ENCODE assay signal across 13 cellular contexts in the genomic region with DNA sequence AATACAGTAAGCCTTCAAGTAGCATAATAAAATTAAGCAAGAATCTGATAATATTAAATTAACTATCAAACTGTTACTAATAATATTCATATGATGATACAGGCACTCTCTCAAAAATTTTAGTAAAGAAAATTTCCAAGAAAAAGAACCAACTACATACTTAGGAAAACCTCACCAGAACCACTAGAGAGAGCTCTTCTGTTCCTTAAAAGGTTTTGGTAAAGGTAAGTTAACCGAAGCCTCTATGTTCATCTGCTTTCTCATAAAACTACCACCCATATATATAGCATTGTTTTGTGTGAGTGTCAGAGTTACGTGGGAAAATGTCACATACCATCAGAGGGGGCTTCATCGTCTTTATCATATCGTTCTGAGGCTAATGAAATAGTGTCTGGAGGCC. TPM values are rescaled to one million over a fixed set of nuclear protein-coding genes. Genes with fewer than 3 reads are reported as not detected.
DNase-seq lines count a peak whose midpoint lies in the region; FAIRE-seq and TF ChIP-seq lines count a peak whose summit lies in the region.
"Had no signal": no experiment of that assay in that cellular context is flagged by ENCODE, and none has a peak within 500 bp of the region (broad histone marks: within the 10 kb centered on the region; RNA-seq: fewer than 3 reads in every experiment).

No MANE protein-coding gene starts in this region.

- H3K27me3 ChIP-seq in mesenchymal stem cell (ENCODE audit: control insufficient read depth in 1 of 2, insufficient read depth in 1 of 2, low read length in 2 of 2) (no peaks in the 10 kb centered on the region), left ventricle myocardium inferior (ENCODE audit: low read depth) (peaks cover 32% of the 10 kb centered on the region)

- FAIRE-seq in GM19239 (lab: Jason Lieb, UNC): peak; percentile 78
- FAIRE-seq: keratinocyte had no signal

- intact Hi-C loops in left ventricle myocardium inferior (cut with micrococcal nuclease): no loop called here

- no peak overlapping the region for H3K4ac ChIP-seq in mesenchymal stem cell (ENCODE audit: low read depth in 1 of 2, low read length in 2 of 2)

- TF ChIP-seq CTCF in astrocyte of the spinal cord (IDR thresholded peaks at IDR 0.05; ENCODE audit: low read depth, low read length) (peak; percentile 32), left ventricle myocardium inferior (IDR thresholded peaks at IDR 0.05; ENCODE audit: borderline replicate concordance) (no peak)

- DNase-seq in GM19239 (ENCODE audit: insufficient read length, low spot score) (no peak), M059J (ENCODE audit: low read depth) (peak; percentile 28), astrocyte of the spinal cord (ENCODE audit: low read depth, low spot score) (peak; percentile 46), mesenchymal stem cell (no peak), NCI-H1105 (lab: John Stamatoyannopoulos, UW) (no peak), left ventricle myocardium inferior (no peak), NCI-H2196 treated with DMSO at 0.1 percent for 48 hours (lab: John Stamatoyannopoulos, UW; ENCODE audit: unreplicated experiment) (no peak)
- DNase-seq in stimulated activated CD4-positive, alpha-beta T cell treated with anti-CD3 and anti-CD28 coated beads, Interleukin-4, amount 100 ng/mL, for 4 hours: no peak
- DNase-seq: activated naive CD8-positive, alpha-beta T cell treated with anti-CD3 and anti-CD28 coated beads, Interleukin-2, amount 50 U/mL, for 24 hours; EL; erythroblast; NCI-H146 had no signal

- H2BK12ac ChIP-seq in mesenchymal stem cell (ENCODE audit: low read length in 2 of 2): no peak overlapping the region

- H3K23ac ChIP-seq in mesenchymal stem cell (ENCODE audit: low read length in 2 of 2): no peak overlapping the region

- H4K8ac ChIP-seq in mesenchymal stem cell (ENCODE audit: low read length): no peak overlapping the region

- H3K4me3 ChIP-seq in astrocyte of the spinal cord (ENCODE audit: low read depth, low read length): no peak overlapping the region
- H3K4me3 ChIP-seq in mesenchymal stem cell (ENCODE audit: insufficient read depth in 1 of 2, low read depth in 1 of 2, low read length in 2 of 2): no peak overlapping the region
- H3K4me3 ChIP-seq in left ventricle myocardium inferior: no peak overlapping the region

- H4K91ac ChIP-seq in mesenchymal stem cell (ENCODE audit: low read length): no peak overlapping the region

- no peaks in the 10 kb centered on the region for H3K9me3 ChIP-seq in mesenchymal stem cell (ENCODE audit: control insufficient read depth, low read length)
- H3K9me3 ChIP-seq in left ventricle myocardium inferior (replicated peaks): no peaks in the 10 kb centered on the region

- H3K27ac ChIP-seq in mesenchymal stem cell (ENCODE audit: low read length, poor library complexity, severe bottlenecking) (no peak overlapping the region), left ventricle myocardium inferior (replicated peaks) (no peak overlapping the region)

- no peak overlapping the region for H2BK15ac ChIP-seq in mesenchymal stem cell (ENCODE audit: low read depth, poor library complexity, severe bottlenecking)

- no peak overlapping the region for H3K4me2 ChIP-seq in mesenchymal stem cell (ENCODE audit: low read length, poor library complexity, severe bottlenecking)

- peaks cover 5% of the 10 kb centered on the region for H3K79me1 ChIP-seq in mesenchymal stem cell (replicated peaks; ENCODE audit: low read length, poor library complexity, severe bottlenecking)

- peaks cover 0 to 14% of the 10 kb centered on the region in 2 experiments for H3K36me3 ChIP-seq in mesenchymal stem cell (ENCODE audit: control insufficient read depth in 1 of 2, insufficient read depth in 2 of 2, low read depth in 1 of 2, low read length in 2 of 2)
- no peaks in the 10 kb centered on the region for H3K36me3 ChIP-seq in left ventricle myocardium inferior

- no peak overlapping the region for H3K14ac ChIP-seq in mesenchymal stem cell (ENCODE audit: low read length in 2 of 2)

- no peak overlapping the region for H2BK120ac ChIP-seq in mesenchymal stem cell (ENCODE audit: low read depth, low read length)

- no peak overlapping the region for H2AK5ac ChIP-seq in mesenchymal stem cell (ENCODE audit: low read length, severe bottlenecking)

- H2AFZ ChIP-seq in mesenchymal stem cell (ENCODE audit: low read depth, low read length): no peak overlapping the region

- in situ Hi-C loops in astrocyte of the spinal cord (cut with HindIII; ENCODE audit: low sequenced_read_pairs): no loop called here

- H3K18ac ChIP-seq in mesenchymal stem cell (ENCODE audit: low read depth in 1 of 2, low read length in 2 of 2): no peak overlapping the region

- WGBS in mesenchymal stem cell: no CpG with 5 or more reads among the region's 4 CpGs

- no peaks in the 10 kb centered on the region for H3K4me1 ChIP-seq in mesenchymal stem cell (ENCODE audit: control insufficient read depth, insufficient read depth, low read depth, low read length)
- no peaks in the 10 kb centered on the region for H3K4me1 ChIP-seq in left ventricle myocardium inferior

- H2BK5ac ChIP-seq in mesenchymal stem cell (ENCODE audit: low read depth, low read length, poor library complexity, severe bottlenecking): no peak overlapping the region

- peak overlapping the region; percentile 39 for H3K9ac ChIP-seq in mesenchymal stem cell (ENCODE audit: low read length)

RNA-seq across cellular contexts. Expression of gene SKAP2, which starts 20.7 kb away (rescaled TPM):
- 43.2 and 113 TPM in 2 replicates for total RNA-seq in M059J (2014; rRNA removed; shearing (Covaris generic))
- polyA plus RNA-seq in mesenchymal stem cell (2013, experiment 1 of 2): 12.3 TPM
- 12.3 TPM for polyA plus RNA-seq in mesenchymal stem cell (2013, experiment 2 of 2)
- 5.2 TPM for total RNA-seq in left ventricle myocardium inferior

Comparison
In these comparisons a context has a peak if more than half of its experiments do, and no peak if none do; other contexts are left out.
1. DNase-seq: peak in M059J (single experiment) and astrocyte of the spinal cord (single experiment); none in GM19239 (single experiment), mesenchymal stem cell (single experiment), stimulated activated CD4-positive, alpha-beta T cell treated with anti-CD3 and anti-CD28 coated beads, Interleukin-4, amount 100 ng/mL, for 4 hours (0 of 2), NCI-H1105 (single experiment), left ventricle myocardium inferior (single experiment) and NCI-H2196 treated with DMSO at 0.1 percent for 48 hours (single experiment).